In genomic region chrX:49273181-49273727, GRCh38 we compare ENCODE assay signal across 15 cellular contexts. TPM values are rescaled to one million over a fixed set of nuclear protein-coding genes. Genes with fewer than 3 reads are reported as not detected.
A peak's percentile ranks its signal among the peaks of the same experiment; 100 is the strongest.
DNase-seq lines count a peak whose midpoint lies in the region; ATAC-seq, FAIRE-seq and TF ChIP-seq lines count a peak whose summit lies in the region.
"Had no signal": no experiment of that assay in that cellular context is flagged by ENCODE, and none has a peak within 500 bp of the region (broad histone marks: within the 10 kb centered on the region; RNA-seq: fewer than 3 reads in every experiment).

No MANE protein-coding gene starts in this region.

- no peak overlapping the region for H3K4me2 ChIP-seq in Karpas-422 (ENCODE audit: low read depth, low read length, poor library complexity, severe bottlenecking)

- H3K4me1 ChIP-seq in small intestine (ENCODE audit: control insufficient read depth in 2 of 2, insufficient read depth in 1 of 2, low read depth in 1 of 2, low read length in 1 of 2) (peaks cover 0 to 5% of the 10 kb centered on the region in 2 donors), Karpas-422 (ENCODE audit: low read length) (peaks cover 19% of the 10 kb centered on the region), gastrocnemius medialis (peaks cover 9 to 15% of the 10 kb centered on the region in 2 donors)

- ATAC-seq in stimulated activated naive B cell treated with anti-CD40 and anti-IgM and Interleukin-4, amounts not matched to agents 10 μg/mL and 1 μg/mL and 100 μg/mL, for 72 hours (replicated peaks) = no peak
- ATAC-seq in gastrocnemius medialis = no peak

- H3K36me3 Mint-ChIP-seq in stimulated activated naive B cell treated with anti-CD40 and anti-IgM and Interleukin-4, amounts not matched to agents 10 μg/mL and 1 μg/mL and 100 μg/mL, for 72 hours = peaks cover 15 to 16% of the 10 kb centered on the region in 2 donors

- peak overlapping the region in 1 of 2 donors; percentile 22 for H3K4me3 Mint-ChIP-seq in stimulated activated naive B cell treated with anti-CD40 and anti-IgM and Interleukin-4, amounts not matched to agents 10 μg/mL and 1 μg/mL and 100 μg/mL, for 72 hours

- H3K27me3 Mint-ChIP-seq in stimulated activated naive B cell treated with anti-CD40 and anti-IgM and Interleukin-4, amounts not matched to agents 10 μg/mL and 1 μg/mL and 100 μg/mL, for 72 hours = no peaks in the 10 kb centered on the region

- no peaks in the 10 kb centered on the region for H3K9me2 ChIP-seq in Karpas-422 (replicated peaks; ENCODE audit: insufficient read depth, low read length)
- H3K9me2 ChIP-seq: SK-N-SH had no signal

- H3K4me3 ChIP-seq in Jurkat, Clone E6-1 (ENCODE audit: low read length) = no peak overlapping the region
- H3K4me3 ChIP-seq in small intestine (ENCODE audit: low read depth in 1 of 2, low read length in 2 of 2) (no peak overlapping the region), Karpas-422 (ENCODE audit: low read length) (no peak overlapping the region), gastrocnemius medialis (no peak overlapping the region)

- no peaks in the 10 kb centered on the region for H3K9me3 ChIP-seq in small intestine (ENCODE audit: control insufficient read depth, low read depth)
- no peaks in the 10 kb centered on the region for H3K9me3 ChIP-seq in Karpas-422 (ENCODE audit: low read length)
- H3K9me3 ChIP-seq in gastrocnemius medialis = no peaks in the 10 kb centered on the region
- H3K9me3 ChIP-seq: SK-N-SH had no signal

- intact Hi-C loops in gastrocnemius medialis (cut with DNase I; ENCODE audit: low total_unique reads) = loop anchor here (5.0 kb wide), 1 partner anchor 471 kb away; the partner anchor contains the start of gene HDAC6

- no peak for TF ChIP-seq CTCF in gastrocnemius medialis (IDR thresholded peaks at IDR 0.05 in 4 of 5, conservative IDR thresholded peaks at IDR 0.05 in 1 of 5)

- H3K36me3 ChIP-seq in small intestine (ENCODE audit: control insufficient read depth in 2 of 2, insufficient read depth in 2 of 2, low read length in 2 of 2) (no peaks in the 10 kb centered on the region), Karpas-422 (ENCODE audit: insufficient read depth, low read length) (no peaks in the 10 kb centered on the region), gastrocnemius medialis (no peaks in the 10 kb centered on the region)

- peaks cover 15 to 46% of the 10 kb centered on the region in 2 donors for H3K4me1 Mint-ChIP-seq in stimulated activated naive B cell treated with anti-CD40 and anti-IgM and Interleukin-4, amounts not matched to agents 10 μg/mL and 1 μg/mL and 100 μg/mL, for 72 hours

- H2AFZ ChIP-seq in Karpas-422 (ENCODE audit: low read length) = no peak overlapping the region

- no peak overlapping the region for H3K27ac Mint-ChIP-seq in stimulated activated naive B cell treated with anti-CD40 and anti-IgM and Interleukin-4, amounts not matched to agents 10 μg/mL and 1 μg/mL and 100 μg/mL, for 72 hours

- H3K27ac ChIP-seq in small intestine (ENCODE audit: low read depth in 1 of 2, low read length in 1 of 2) (no peak overlapping the region), Karpas-422 (ENCODE audit: low read length) (no peak overlapping the region), gastrocnemius medialis (no peak overlapping the region)

- H3K9me3 Mint-ChIP-seq in stimulated activated naive B cell treated with anti-CD40 and anti-IgM and Interleukin-4, amounts not matched to agents 10 μg/mL and 1 μg/mL and 100 μg/mL, for 72 hours = no peaks in the 10 kb centered on the region

- TF ChIP-seq POLR2A in gastrocnemius medialis (IDR thresholded peaks at IDR 0.05) = no peak

- no peak for FAIRE-seq in small intestine (lab: Jason Lieb, UNC)
- FAIRE-seq: bronchial epithelial cell had no signal

- no peaks in the 10 kb centered on the region for H3K79me2 ChIP-seq in Karpas-422 (ENCODE audit: low read length)

- 74 to 87% (median 78%) methylated on average over 8 of the region's 8 CpGs for WGBS in small intestine, 3 donors

- peak; percentile 87 for DNase-seq in Jurkat, Clone E6-1 (ENCODE audit: low read depth, low spot score)
- peak; percentile 9 for DNase-seq in activated CD4-positive, alpha-beta T cell treated with anti-CD3 and anti-CD28 coated beads, Interleukin-2, amount 50 U/mL, for 1 hour
- peak; percentile 77 for DNase-seq in central memory CD4-positive, alpha-beta T cell
- peak; percentile 45 for DNase-seq in small intestine
- no peak for DNase-seq in stimulated activated naive B cell treated with anti-CD40 and anti-IgM and Interleukin-4, amounts not matched to agents 10 μg/mL and 1 μg/mL and 100 μg/mL, for 72 hours
- DNase-seq in Karpas-422 = no peak
- no peak for DNase-seq in gastrocnemius medialis
- DNase-seq in GDM1 (lab: John Stamatoyannopoulos, UW) = no peak
- DNase-seq: COR-L47, midbrain, NCI-H2171, SK-N-SH, trophoblast cell had no signal

- no peak overlapping the region for H3K9ac ChIP-seq in Karpas-422 (ENCODE audit: low read length)
- H3K9ac ChIP-seq: SK-N-SH had no signal

- no peaks in the 10 kb centered on the region for H4K20me1 ChIP-seq in Karpas-422 (ENCODE audit: insufficient read depth, low read depth, low read length)

- in situ Hi-C loops in gastrocnemius medialis (cut with MboI; ENCODE audit: low sequenced_read_pairs in 4 of 4) = no loop called here

- H3K27me3 ChIP-seq in small intestine (ENCODE audit: control insufficient read depth in 2 of 2, insufficient read depth in 2 of 2, low read length in 2 of 2) (no peaks in the 10 kb centered on the region), Karpas-422 (ENCODE audit: low read length) (no peaks in the 10 kb centered on the region), gastrocnemius medialis (no peaks in the 10 kb centered on the region)

RNA-seq across cellular contexts. Expression of gene PPP1R3F, which starts 3.7 kb away (rescaled TPM):
- 1.1 TPM for polyA plus RNA-seq in Jurkat, Clone E6-1 (2012; ENCODE audit: insufficient read depth, insufficient read length)
- 1 to 10 TPM in 2 of 3 donors, under 1 TPM in 1; 0.67 to 3.4 (median 2.7) TPM for polyA plus RNA-seq in small intestine
- 0.19 and 1.0 TPM in 2 replicates for total RNA-seq in Karpas-422 (2014; rRNA removed; shearing (Covaris generic); ENCODE audit: low replicate concordance)
- total RNA-seq in gastrocnemius medialis = 10 to 100 TPM; 24.0 to 49.6 (median 34.2) TPM

RNA-seq across cellular contexts. Expression of gene FOXP3, which starts 8.7 kb away (rescaled TPM):
- 0.39 TPM for polyA plus RNA-seq in Jurkat, Clone E6-1 (2012; ENCODE audit: insufficient read depth, insufficient read length)
- under 1 TPM in 1 of 3 donors, not detected in 2; 0.31 TPM for polyA plus RNA-seq in small intestine
- total RNA-seq in Karpas-422 (2014; rRNA removed; shearing (Covaris generic); ENCODE audit: low replicate concordance) = 0.07 TPM in 1 of 2 replicates, not detected in the other
- total RNA-seq in gastrocnemius medialis = not detected
- total RNA-seq: bronchial epithelial cell had no signal

RNA-seq across cellular contexts. Expression of gene GAGE10, which starts 30.2 kb away (rescaled TPM):
- not detected for polyA plus RNA-seq in Jurkat, Clone E6-1 (2012; ENCODE audit: insufficient read depth, insufficient read length)
- polyA plus RNA-seq in small intestine = not detected
- not detected in 2 replicates for total RNA-seq in Karpas-422 (2014; rRNA removed; shearing (Covaris generic); ENCODE audit: low replicate concordance)
- not detected for total RNA-seq in gastrocnemius medialis
- total RNA-seq: bronchial epithelial cell, renal cortical epithelial cell had no signal
- polyA plus RNA-seq: SK-N-SH had no signal

RNA-seq across cellular contexts. Expression of gene CCDC22, which starts 38.0 kb away (rescaled TPM):
- 24.9 TPM for polyA plus RNA-seq in Jurkat, Clone E6-1 (2012; ENCODE audit: insufficient read depth, insufficient read length)
- 10 to 100 TPM; 11.1 to 12.9 (median 11.9) TPM for polyA plus RNA-seq in small intestine
- 25.9 and 30.0 TPM in 2 replicates for total RNA-seq in Karpas-422 (2014; rRNA removed; shearing (Covaris generic); ENCODE audit: low replicate concordance)
- total RNA-seq in gastrocnemius medialis = 10 to 100 TPM; 11.1 to 22.0 (median 17.0) TPM

RNA-seq across cellular contexts. Expression of gene CACNA1F, which starts 40.1 kb away (rescaled TPM):
- not detected for polyA plus RNA-seq in Jurkat, Clone E6-1 (2012; ENCODE audit: insufficient read depth, insufficient read length)
- polyA plus RNA-seq in small intestine = under 1 TPM; 0.22 to 0.34 (median 0.27) TPM
- total RNA-seq in Karpas-422 (2014; rRNA removed; shearing (Covaris generic); ENCODE audit: low replicate concordance) = not detected in 2 replicates
- total RNA-seq in gastrocnemius medialis = not detected
- polyA plus RNA-seq: SK-N-SH had no signal

Comparison
In these comparisons a context has a peak if more than half of its experiments do, and no peak if none do; other contexts are left out.
1. DNase-seq: peak in Jurkat, Clone E6-1 (single experiment), activated CD4-positive, alpha-beta T cell treated with anti-CD3 and anti-CD28 coated beads, Interleukin-2, amount 50 U/mL, for 1 hour (single experiment), central memory CD4-positive, alpha-beta T cell (single experiment) and small intestine (single experiment); none in stimulated activated naive B cell treated with anti-CD40 and anti-IgM and Interleukin-4, amounts not matched to agents 10 μg/mL and 1 μg/mL and 100 μg/mL, for 72 hours (single experiment), Karpas-422 (single experiment), gastrocnemius medialis (0 of 2) and GDM1 (single experiment).
2. RNA of gene PPP1R3F, which starts 3.7 kb away (total RNA-seq): 24.0 to 49.6 TPM in gastrocnemius medialis; 0.19 to 1.0 TPM in Karpas-422; every median in the first group is over 10 times any median in the second.